ENCODE assay signal across 8 cellular contexts in the genomic region with DNA sequence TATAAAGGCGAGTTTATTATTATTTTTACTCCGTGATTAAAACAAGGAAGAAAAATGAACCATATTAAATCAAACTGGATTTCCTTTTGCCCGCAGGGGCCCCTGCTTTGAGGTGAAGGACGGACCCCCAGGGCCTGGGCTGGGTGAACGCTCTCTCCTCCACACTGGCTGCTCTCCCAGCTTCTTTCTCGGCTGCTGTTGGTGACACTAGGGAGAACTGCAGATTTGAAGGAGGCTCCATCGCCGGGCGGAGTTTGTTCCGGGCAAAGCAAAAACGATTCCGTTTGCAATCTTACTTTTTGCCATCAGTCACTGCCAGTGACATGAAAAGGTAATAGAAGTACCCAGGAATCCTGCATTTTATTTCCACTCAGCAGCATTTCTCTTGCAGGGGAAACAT.
"Had no signal": no experiment of that assay in that cellular context is flagged by ENCODE, and none has a peak within 500 bp of the region (broad histone marks: within the 10 kb centered on the region; RNA-seq: fewer than 3 reads in every experiment).

No MANE protein-coding gene starts in this region.

- ATAC-seq: GM23338, HCT116, K562 had no signal

- DNase-seq: H7, HFFc6, IMR-90, KG1 had no signal

- H3K4me3 ChIP-seq: GM23338, HAP-1, K562 had no signal
